ENCODE assay signal across 1 cellular context in the genomic region with DNA sequence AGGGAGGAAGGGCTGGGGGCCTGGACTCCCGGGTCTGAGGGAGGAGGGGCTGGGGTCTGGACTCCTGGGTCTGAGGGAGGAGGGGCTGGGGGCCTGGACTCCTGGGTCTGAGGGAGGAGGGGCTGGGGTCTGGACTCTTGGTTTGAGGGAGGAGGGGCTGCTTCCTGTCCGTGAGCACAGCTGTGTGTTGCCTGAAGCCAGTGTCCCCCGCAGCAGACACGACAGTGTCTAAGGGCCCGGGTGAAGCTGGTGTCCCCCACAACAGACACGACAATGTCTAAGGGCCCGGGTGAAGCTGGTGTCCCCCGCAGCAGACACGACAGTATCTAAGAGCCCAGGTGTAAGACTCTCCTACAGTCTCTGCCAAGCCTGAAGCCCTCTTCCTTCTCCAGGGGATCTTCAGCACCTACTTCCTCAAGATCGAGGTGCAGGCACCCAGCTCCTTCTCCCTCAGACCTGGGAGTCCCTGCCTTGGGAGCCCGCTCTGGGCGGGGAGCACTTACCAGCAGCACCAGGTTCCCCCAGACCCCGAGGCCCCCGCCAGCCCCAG.
TF ChIP-seq lines count a peak whose summit lies in the region.

No MANE protein-coding gene starts in this region.

TF ChIP-seq in K562, 482 proteins besides CTCF, POLR2A, EP300 and RAD21 (continues in another document):
- no peak for TF ChIP-seq ELF4 (CRISPR knock-in tag; IDR thresholded peaks at IDR 0.05)
- TF ChIP-seq E2F3 (CRISPR knock-in tag; IDR thresholded peaks at IDR 0.05) = no peak
- TF ChIP-seq, protein P1, sequence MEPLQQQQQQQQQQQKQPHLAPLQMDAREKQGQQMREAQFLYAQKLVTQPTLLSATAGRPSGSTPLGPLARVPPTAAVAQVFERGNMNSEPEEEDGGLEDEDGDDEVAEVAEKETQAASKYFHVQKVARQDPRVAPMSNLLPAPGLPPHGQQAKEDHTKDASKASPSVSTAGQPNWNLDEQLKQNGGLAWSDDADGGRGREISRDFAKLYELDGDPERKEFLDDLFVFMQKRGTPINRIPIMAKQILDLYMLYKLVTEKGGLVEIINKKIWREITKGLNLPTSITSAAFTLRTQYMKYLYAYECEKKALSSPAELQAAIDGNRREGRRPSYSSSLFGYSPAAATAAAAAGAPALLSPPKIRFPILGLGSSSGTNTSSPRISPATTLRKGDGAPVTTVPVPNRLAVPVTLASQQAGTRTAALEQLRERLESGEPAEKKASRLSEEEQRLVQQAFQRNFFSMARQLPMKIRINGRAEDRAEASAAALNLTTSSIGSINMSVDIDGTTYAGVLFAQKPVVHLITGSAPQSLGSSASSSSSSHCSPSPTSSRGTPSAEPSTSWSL (CRISPR knock-in tag; IDR thresholded peaks at IDR 0.05; ENCODE audit: borderline replicate concordance) = no peak
- no peak for TF ChIP-seq CHD2 (IDR thresholded peaks at IDR 0.05; ENCODE audit: low read depth, low read length)
- TF ChIP-seq, protein P2, sequence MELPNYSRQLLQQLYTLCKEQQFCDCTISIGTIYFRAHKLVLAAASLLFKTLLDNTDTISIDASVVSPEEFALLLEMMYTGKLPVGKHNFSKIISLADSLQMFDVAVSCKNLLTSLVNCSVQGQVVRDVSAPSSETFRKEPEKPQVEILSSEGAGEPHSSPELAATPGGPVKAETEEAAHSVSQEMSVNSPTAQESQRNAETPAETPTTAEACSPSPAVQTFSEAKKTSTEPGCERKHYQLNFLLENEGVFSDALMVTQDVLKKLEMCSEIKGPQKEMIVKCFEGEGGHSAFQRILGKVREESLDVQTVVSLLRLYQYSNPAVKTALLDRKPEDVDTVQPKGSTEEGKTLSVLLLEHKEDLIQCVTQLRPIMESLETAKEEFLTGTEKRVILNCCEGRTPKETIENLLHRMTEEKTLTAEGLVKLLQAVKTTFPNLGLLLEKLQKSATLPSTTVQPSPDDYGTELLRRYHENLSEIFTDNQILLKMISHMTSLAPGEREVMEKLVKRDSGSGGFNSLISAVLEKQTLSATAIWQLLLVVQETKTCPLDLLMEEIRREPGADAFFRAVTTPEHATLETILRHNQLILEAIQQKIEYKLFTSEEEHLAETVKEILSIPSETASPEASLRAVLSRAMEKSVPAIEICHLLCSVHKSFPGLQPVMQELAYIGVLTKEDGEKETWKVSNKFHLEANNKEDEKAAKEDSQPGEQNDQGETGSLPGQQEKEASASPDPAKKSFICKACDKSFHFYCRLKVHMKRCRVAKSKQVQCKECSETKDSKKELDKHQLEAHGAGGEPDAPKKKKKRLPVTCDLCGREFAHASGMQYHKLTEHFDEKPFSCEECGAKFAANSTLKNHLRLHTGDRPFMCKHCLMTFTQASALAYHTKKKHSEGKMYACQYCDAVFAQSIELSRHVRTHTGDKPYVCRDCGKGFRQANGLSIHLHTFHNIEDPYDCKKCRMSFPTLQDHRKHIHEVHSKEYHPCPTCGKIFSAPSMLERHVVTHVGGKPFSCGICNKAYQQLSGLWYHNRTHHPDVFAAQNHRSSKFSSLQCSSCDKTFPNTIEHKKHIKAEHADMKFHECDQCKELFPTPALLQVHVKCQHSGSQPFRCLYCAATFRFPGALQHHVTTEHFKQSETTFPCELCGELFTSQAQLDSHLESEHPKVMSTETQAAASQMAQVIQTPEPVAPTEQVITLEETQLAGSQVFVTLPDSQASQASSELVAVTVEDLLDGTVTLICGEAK (IDR thresholded peaks at IDR 0.05) = peak; percentile 37; the same call in 1 of the 2 replicates
- TF ChIP-seq, protein P2 (CRISPR knock-in tag; IDR thresholded peaks at IDR 0.05) = no peak
- TF ChIP-seq KLF16 (IDR thresholded peaks at IDR 0.05) = no peak
- TF ChIP-seq TRIM28 (IDR thresholded peaks at IDR 0.05) = no peak
- TF ChIP-seq, protein P3, sequence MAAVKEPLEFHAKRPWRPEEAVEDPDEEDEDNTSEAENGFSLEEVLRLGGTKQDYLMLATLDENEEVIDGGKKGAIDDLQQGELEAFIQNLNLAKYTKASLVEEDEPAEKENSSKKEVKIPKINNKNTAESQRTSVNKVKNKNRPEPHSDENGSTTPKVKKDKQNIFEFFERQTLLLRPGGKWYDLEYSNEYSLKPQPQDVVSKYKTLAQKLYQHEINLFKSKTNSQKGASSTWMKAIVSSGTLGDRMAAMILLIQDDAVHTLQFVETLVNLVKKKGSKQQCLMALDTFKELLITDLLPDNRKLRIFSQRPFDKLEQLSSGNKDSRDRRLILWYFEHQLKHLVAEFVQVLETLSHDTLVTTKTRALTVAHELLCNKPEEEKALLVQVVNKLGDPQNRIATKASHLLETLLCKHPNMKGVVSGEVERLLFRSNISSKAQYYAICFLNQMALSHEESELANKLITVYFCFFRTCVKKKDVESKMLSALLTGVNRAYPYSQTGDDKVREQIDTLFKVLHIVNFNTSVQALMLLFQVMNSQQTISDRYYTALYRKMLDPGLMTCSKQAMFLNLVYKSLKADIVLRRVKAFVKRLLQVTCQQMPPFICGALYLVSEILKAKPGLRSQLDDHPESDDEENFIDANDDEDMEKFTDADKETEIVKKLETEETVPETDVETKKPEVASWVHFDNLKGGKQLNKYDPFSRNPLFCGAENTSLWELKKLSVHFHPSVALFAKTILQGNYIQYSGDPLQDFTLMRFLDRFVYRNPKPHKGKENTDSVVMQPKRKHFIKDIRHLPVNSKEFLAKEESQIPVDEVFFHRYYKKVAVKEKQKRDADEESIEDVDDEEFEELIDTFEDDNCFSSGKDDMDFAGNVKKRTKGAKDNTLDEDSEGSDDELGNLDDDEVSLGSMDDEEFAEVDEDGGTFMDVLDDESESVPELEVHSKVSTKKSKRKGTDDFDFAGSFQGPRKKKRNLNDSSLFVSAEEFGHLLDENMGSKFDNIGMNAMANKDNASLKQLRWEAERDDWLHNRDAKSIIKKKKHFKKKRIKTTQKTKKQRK (IDR thresholded peaks at IDR 0.05; ENCODE audit: borderline replicate concordance, low read depth, low read length) = no peak
- TF ChIP-seq FOXM1 (IDR thresholded peaks at IDR 0.05; ENCODE audit: low read depth) = no peak
- no peak for TF ChIP-seq FOXM1 (CRISPR knock-in tag; IDR thresholded peaks at IDR 0.05; ENCODE audit: low read depth)
- TF ChIP-seq, protein P4, sequence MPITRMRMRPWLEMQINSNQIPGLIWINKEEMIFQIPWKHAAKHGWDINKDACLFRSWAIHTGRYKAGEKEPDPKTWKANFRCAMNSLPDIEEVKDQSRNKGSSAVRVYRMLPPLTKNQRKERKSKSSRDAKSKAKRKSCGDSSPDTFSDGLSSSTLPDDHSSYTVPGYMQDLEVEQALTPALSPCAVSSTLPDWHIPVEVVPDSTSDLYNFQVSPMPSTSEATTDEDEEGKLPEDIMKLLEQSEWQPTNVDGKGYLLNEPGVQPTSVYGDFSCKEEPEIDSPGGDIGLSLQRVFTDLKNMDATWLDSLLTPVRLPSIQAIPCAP (CRISPR knock-in tag; IDR thresholded peaks at IDR 0.05; ENCODE audit: borderline replicate concordance) = no peak
- TF ChIP-seq, protein P5, sequence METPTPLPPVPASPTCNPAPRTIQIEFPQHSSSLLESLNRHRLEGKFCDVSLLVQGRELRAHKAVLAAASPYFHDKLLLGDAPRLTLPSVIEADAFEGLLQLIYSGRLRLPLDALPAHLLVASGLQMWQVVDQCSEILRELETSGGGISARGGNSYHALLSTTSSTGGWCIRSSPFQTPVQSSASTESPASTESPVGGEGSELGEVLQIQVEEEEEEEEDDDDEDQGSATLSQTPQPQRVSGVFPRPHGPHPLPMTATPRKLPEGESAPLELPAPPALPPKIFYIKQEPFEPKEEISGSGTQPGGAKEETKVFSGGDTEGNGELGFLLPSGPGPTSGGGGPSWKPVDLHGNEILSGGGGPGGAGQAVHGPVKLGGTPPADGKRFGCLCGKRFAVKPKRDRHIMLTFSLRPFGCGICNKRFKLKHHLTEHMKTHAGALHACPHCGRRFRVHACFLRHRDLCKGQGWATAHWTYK (CRISPR knock-in tag; IDR thresholded peaks at IDR 0.05) = no peak
- TF ChIP-seq FIP1L1 (IDR thresholded peaks at IDR 0.05; ENCODE audit: low read depth, low read length, poor library complexity, severe bottlenecking) = no peak
- TF ChIP-seq, protein P6, sequence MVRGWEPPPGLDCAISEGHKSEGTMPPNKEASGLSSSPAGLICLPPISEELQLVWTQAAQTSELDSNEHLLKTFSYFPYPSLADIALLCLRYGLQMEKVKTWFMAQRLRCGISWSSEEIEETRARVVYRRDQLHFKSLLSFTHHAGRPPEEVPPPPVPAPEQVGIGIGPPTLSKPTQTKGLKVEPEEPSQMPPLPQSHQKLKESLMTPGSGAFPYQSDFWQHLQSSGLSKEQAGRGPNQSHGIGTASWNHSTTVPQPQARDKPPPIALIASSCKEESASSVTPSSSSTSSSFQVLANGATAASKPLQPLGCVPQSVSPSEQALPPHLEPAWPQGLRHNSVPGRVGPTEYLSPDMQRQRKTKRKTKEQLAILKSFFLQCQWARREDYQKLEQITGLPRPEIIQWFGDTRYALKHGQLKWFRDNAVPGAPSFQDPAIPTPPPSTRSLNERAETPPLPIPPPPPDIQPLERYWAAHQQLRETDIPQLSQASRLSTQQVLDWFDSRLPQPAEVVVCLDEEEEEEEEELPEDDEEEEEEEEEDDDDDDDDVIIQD (CRISPR knock-in tag; IDR thresholded peaks at IDR 0.05) = no peak
- TF ChIP-seq ZFX (CRISPR knock-in tag; IDR thresholded peaks at IDR 0.05) = 0 out of 2 replicates have a peak, but pooled peaks have one; percentile 9
- TF ChIP-seq KDM5B (IDR thresholded peaks at IDR 0.05; ENCODE audit: insufficient replicate concordance, low read depth, low read length) = peak; percentile 4
- TF ChIP-seq, protein P7, sequence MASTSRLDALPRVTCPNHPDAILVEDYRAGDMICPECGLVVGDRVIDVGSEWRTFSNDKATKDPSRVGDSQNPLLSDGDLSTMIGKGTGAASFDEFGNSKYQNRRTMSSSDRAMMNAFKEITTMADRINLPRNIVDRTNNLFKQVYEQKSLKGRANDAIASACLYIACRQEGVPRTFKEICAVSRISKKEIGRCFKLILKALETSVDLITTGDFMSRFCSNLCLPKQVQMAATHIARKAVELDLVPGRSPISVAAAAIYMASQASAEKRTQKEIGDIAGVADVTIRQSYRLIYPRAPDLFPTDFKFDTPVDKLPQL (IDR thresholded peaks at IDR 0.05; ENCODE audit: extremely low read depth, insufficient read length) = no peak
- TF ChIP-seq POU5F1 (IDR thresholded peaks at IDR 0.05; ENCODE audit: borderline replicate concordance, low read depth, low read length, partially characterized antibody) = no peak
- TF ChIP-seq, protein P8, sequence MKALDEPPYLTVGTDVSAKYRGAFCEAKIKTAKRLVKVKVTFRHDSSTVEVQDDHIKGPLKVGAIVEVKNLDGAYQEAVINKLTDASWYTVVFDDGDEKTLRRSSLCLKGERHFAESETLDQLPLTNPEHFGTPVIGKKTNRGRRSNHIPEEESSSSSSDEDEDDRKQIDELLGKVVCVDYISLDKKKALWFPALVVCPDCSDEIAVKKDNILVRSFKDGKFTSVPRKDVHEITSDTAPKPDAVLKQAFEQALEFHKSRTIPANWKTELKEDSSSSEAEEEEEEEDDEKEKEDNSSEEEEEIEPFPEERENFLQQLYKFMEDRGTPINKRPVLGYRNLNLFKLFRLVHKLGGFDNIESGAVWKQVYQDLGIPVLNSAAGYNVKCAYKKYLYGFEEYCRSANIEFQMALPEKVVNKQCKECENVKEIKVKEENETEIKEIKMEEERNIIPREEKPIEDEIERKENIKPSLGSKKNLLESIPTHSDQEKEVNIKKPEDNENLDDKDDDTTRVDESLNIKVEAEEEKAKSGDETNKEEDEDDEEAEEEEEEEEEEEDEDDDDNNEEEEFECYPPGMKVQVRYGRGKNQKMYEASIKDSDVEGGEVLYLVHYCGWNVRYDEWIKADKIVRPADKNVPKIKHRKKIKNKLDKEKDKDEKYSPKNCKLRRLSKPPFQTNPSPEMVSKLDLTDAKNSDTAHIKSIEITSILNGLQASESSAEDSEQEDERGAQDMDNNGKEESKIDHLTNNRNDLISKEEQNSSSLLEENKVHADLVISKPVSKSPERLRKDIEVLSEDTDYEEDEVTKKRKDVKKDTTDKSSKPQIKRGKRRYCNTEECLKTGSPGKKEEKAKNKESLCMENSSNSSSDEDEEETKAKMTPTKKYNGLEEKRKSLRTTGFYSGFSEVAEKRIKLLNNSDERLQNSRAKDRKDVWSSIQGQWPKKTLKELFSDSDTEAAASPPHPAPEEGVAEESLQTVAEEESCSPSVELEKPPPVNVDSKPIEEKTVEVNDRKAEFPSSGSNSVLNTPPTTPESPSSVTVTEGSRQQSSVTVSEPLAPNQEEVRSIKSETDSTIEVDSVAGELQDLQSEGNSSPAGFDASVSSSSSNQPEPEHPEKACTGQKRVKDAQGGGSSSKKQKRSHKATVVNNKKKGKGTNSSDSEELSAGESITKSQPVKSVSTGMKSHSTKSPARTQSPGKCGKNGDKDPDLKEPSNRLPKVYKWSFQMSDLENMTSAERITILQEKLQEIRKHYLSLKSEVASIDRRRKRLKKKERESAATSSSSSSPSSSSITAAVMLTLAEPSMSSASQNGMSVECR (CRISPR knock-in tag; IDR thresholded peaks at IDR 0.05) = no peak
- TF ChIP-seq SMAD2 (IDR thresholded peaks at IDR 0.05; ENCODE audit: low read depth, low read length) = no peak
- TF ChIP-seq NR3C1 (CRISPR knock-in tag; IDR thresholded peaks at IDR 0.05) = no peak
- TF ChIP-seq GABPB1 (CRISPR knock-in tag; IDR thresholded peaks at IDR 0.05) = peak; percentile 60; the same call in 1 of the 2 replicates
- TF ChIP-seq GTF2A2 (tag; IDR thresholded peaks at IDR 0.05) = no peak
- no peak for TF ChIP-seq MTF1 (CRISPR knock-in tag; IDR thresholded peaks at IDR 0.05; ENCODE audit: borderline replicate concordance)
- peak; percentile 24; the same call in 1 of the 2 replicates for TF ChIP-seq ZBTB7A (IDR thresholded peaks at IDR 0.05; ENCODE audit: borderline replicate concordance, control insufficient read depth, low read depth, low read length)
- no peak for TF ChIP-seq CCAR2 (IDR thresholded peaks at IDR 0.05; ENCODE audit: low read depth, low read length)
